In genomic region chr14:31029016-31029970, GRCh38 we compare ENCODE assay signal across 22 cellular contexts. TPM values are rescaled to one million over a fixed set of nuclear protein-coding genes. Genes with fewer than 3 reads are reported as not detected.
DNase-seq lines count a peak whose midpoint lies in the region; ATAC-seq, FAIRE-seq and TF ChIP-seq lines count a peak whose summit lies in the region.
"Had no signal": no experiment of that assay in that cellular context is flagged by ENCODE, and none has a peak within 500 bp of the region (broad histone marks: within the 10 kb centered on the region; RNA-seq: fewer than 3 reads in every experiment).

No MANE protein-coding gene starts in this region.

- H3K4me1 Mint-ChIP-seq in CD4-positive, alpha-beta memory T cell, result peaks cover 34 to 54% (median 42%) of the 10 kb centered on the region in 4 donors
- peaks cover 27% of the 10 kb centered on the region for H3K4me1 Mint-ChIP-seq in WTC11

- intact Hi-C loops in CD4-positive, alpha-beta memory T cell (cut with micrococcal nuclease), result loop anchor here (5.0 kb wide), 2 partner anchors 53 to 1048 kb away; partner anchors contain the start of gene ARHGAP5

- FAIRE-seq in GM19239 (lab: Jason Lieb, UNC), result peak; percentile 8

- H3K9me3 ChIP-seq in CD4-positive, alpha-beta memory T cell (ENCODE audit: control insufficient read depth in 1 of 2, low read length in 2 of 2), result no peaks in the 10 kb centered on the region

- H3K27ac ChIP-seq in CD4-positive, alpha-beta memory T cell (ENCODE audit: low read depth, low read length), result no peak overlapping the region

- H3K4me3 ChIP-seq in CD4-positive, alpha-beta memory T cell (ENCODE audit: low read length in 2 of 2), result no peak overlapping the region
- H3K4me3 ChIP-seq: smooth muscle cell had no signal

- H3K27me3 Mint-ChIP-seq in CD4-positive, alpha-beta memory T cell, result no peaks in the 10 kb centered on the region
- H3K27me3 Mint-ChIP-seq in WTC11 (ENCODE audit: low read depth), result no peaks in the 10 kb centered on the region
- H3K27me3 Mint-ChIP-seq: B cell; central memory CD8-positive, alpha-beta T cell; effector memory CD8-positive, alpha-beta T cell had no signal

- POLR2A ChIA-PET in CD4-positive, alpha-beta memory T cell (lab: Charles Lee; ENCODE audit: partially characterized antibody), result no interaction called here
- POLR2A ChIA-PET in WTC11 (lab: Charles Lee), result no interaction called here

- H3K9me3 Mint-ChIP-seq in CD4-positive, alpha-beta memory T cell, result no peaks in the 10 kb centered on the region
- H3K9me3 Mint-ChIP-seq in WTC11, result no peaks in the 10 kb centered on the region
- H3K9me3 Mint-ChIP-seq: central memory CD8-positive, alpha-beta T cell; effector memory CD8-positive, alpha-beta T cell had no signal

- H3K4me3 Mint-ChIP-seq in CD4-positive, alpha-beta memory T cell, result peak overlapping the region in 3 of 8 donors; percentile 9 to 40 (median 18)
- no peak overlapping the region for H3K4me3 Mint-ChIP-seq in WTC11
- H3K4me3 Mint-ChIP-seq: B cell; central memory CD8-positive, alpha-beta T cell; effector memory CD8-positive, alpha-beta T cell had no signal

- ATAC-seq in WTC11 (no peak), GM18858 (IDR thresholded peaks at IDR 0.05; ENCODE audit: unreplicated experiment) (no peak)
- ATAC-seq: effector memory CD8-positive, alpha-beta T cell; left cardiac atrium had no signal

- CTCF ChIA-PET in CD4-positive, alpha-beta memory T cell (lab: Charles Lee; ENCODE audit: partially characterized antibody), result interaction anchor here (1.3 kb wide), 1 partner anchor 14 kb away, joined by 3 read pairs; no protein-coding TSS in a partner anchor
- CTCF ChIA-PET in WTC11 (lab: Charles Lee), result interaction anchor here (0.6 kb wide), 1 partner anchor 48 kb away, joined by 3 read pairs; no protein-coding TSS in a partner anchor

- no peak for TF ChIP-seq CTCF in WTC11 (IDR thresholded peaks at IDR 0.05)

- H3K27me3 ChIP-seq in CD4-positive, alpha-beta memory T cell (ENCODE audit: insufficient read depth, low read length), result no peaks in the 10 kb centered on the region

- no peaks in the 10 kb centered on the region for H3K36me3 ChIP-seq in CD4-positive, alpha-beta memory T cell (ENCODE audit: insufficient read depth, low read length)

- peaks cover 2 to 15% of the 10 kb centered on the region in 2 donors for H3K36me3 Mint-ChIP-seq in CD4-positive, alpha-beta memory T cell
- no peaks in the 10 kb centered on the region for H3K36me3 Mint-ChIP-seq in WTC11

- H3K4me1 ChIP-seq in CD4-positive, alpha-beta memory T cell (ENCODE audit: insufficient read depth, low read length), result peaks cover 23% of the 10 kb centered on the region

- no peak for DNase-seq in CD4-positive, alpha-beta memory T cell
- DNase-seq in GM19239 (ENCODE audit: insufficient read length, low spot score) (no peak), WTC11 (ENCODE audit: low spot score) (no peak), kidney tubule cell (ENCODE audit: low spot score) (peak; percentile 17), CD1c-positive myeloid dendritic cell (ENCODE audit: extremely low spot score) (no peak), RKO (ENCODE audit: low spot score) (no peak), LoVo (ENCODE audit: low spot score) (no peak)
- DNase-seq: activated CD4-positive, alpha-beta T cell treated with anti-CD3 and anti-CD28 coated beads for 1 hour; activated T-cell treated with anti-CD3 and anti-CD28 coated beads, Interleukin-2, amount 50 U/mL, for 48 hours; amniotic stem cell; DMS53; effector memory CD8-positive, alpha-beta T cell; hypothalamus; left cardiac atrium; NCI-H1105; NCI-H82; posterior cingulate gyrus; trophoblast cell had no signal

- peak overlapping the region in 5 of 7 donors; percentile 22 to 71 (median 54) for H3K27ac Mint-ChIP-seq in CD4-positive, alpha-beta memory T cell
- peak overlapping the region; percentile 36; the same call in 1 of the 2 replicates for H3K27ac Mint-ChIP-seq in WTC11
- H3K27ac Mint-ChIP-seq: B cell had no signal

TF ChIP-seq in WTC11, 78 proteins besides CTCF, POLR2A, EP300 and RAD21:
- no peak for TF ChIP-seq GRHL2 (CRISPR knock-in tag; IDR thresholded peaks at IDR 0.05; ENCODE audit: insufficient replicate concordance, severe bottlenecking)
- TF ChIP-seq GABPB1 (CRISPR knock-in tag; IDR thresholded peaks at IDR 0.05), result peak; percentile 76
TF ChIP-seq in WTC11: peak in this region for 1.

RNA-seq across cellular contexts. Expression of gene STRN3, which starts 3.1 kb away (rescaled TPM):
- total RNA-seq in CD4-positive, alpha-beta memory T cell, result 10 to 100 TPM; 22.0 to 26.2 TPM
- polyA plus RNA-seq in CD4-positive, alpha-beta memory T cell, result 1 to 10 TPM; 2.3 to 6.2 TPM
- 37.1 to 40.8 TPM (median 40.4 TPM) in 3 replicates for total RNA-seq in WTC11 (2021)

RNA-seq across cellular contexts. Expression of gene AP4S1, which starts 3.8 kb away (rescaled TPM):
- 10 to 100 TPM; 18.0 to 22.6 TPM for total RNA-seq in CD4-positive, alpha-beta memory T cell
- 1 to 10 TPM; 4.8 TPM for polyA plus RNA-seq in CD4-positive, alpha-beta memory T cell
- total RNA-seq in WTC11 (2021), result 5.5 to 7.0 TPM (median 6.2 TPM) in 3 replicates
